ENCODE assay signal across 14 cellular contexts in the genomic region with DNA sequence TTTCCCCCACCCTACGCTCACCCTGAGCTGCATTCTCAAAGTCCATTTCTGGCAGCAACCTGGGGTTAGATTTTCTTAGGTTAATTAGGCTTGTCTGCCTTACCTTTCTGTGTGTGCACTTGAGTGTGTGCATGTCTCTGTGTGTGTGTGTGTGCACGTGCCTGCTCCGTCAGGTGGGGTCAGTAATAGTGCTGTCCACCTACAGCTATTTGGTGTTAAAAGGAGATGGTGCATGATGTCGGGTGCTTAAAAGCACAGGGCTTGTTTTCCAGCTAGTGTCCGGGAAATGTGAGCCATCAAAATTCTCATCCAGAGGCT.
"Had no signal": no experiment of that assay in that cellular context is flagged by ENCODE, and none has a peak within 500 bp of the region (broad histone marks: within the 10 kb centered on the region; RNA-seq: fewer than 3 reads in every experiment).

No MANE protein-coding gene starts in this region.

- H3K9me3 ChIP-seq: pancreas, psoas muscle, thoracic aorta, upper lobe of right lung had no signal

- H3K27ac ChIP-seq: left ventricle myocardium inferior, pancreas, psoas muscle, sigmoid colon, spleen, suprapubic skin, thoracic aorta, tibial artery, upper lobe of right lung had no signal

- DNase-seq: islet precursor cell; left ventricle myocardium inferior; pancreas; psoas muscle; sigmoid colon; spleen; stimulated activated CD4-positive, alpha-beta T cell treated with anti-CD3 and anti-CD28 coated beads, Interleukin-4, amount 100 ng/mL, for 24 hours; tibial artery; upper lobe of right lung had no signal

- H3K36me3 ChIP-seq: left ventricle myocardium inferior, pancreas, sigmoid colon, spleen, suprapubic skin, thoracic aorta, tibial artery, upper lobe of right lung had no signal

- H3K4me3 ChIP-seq: left ventricle myocardium inferior, lung, pancreas, sigmoid colon, spleen, suprapubic skin, tibial artery, upper lobe of right lung had no signal

- ATAC-seq: naive thymus-derived CD4-positive, alpha-beta T cell; stimulated activated effector memory CD8-positive, alpha-beta T cell treated with anti-CD3 and anti-CD28 coated beads, Interleukin-12 subunit alpha, Interleukin-12 subunit beta, amount 100 ng/mL, for 72 hours had no signal
